ENCODE assay signal across 23 cellular contexts in genomic region chrX:54066841-54067240, GRCh38. TPM values are rescaled to one million over a fixed set of nuclear protein-coding genes. Genes with fewer than 3 reads are reported as not detected.
A peak's percentile ranks its signal among the peaks of the same experiment; 100 is the strongest.
DNase-seq lines count a peak whose midpoint lies in the region; ATAC-seq, FAIRE-seq and TF ChIP-seq lines count a peak whose summit lies in the region.
"Had no signal": no experiment of that assay in that cellular context is flagged by ENCODE, and none has a peak within 500 bp of the region (broad histone marks: within the 10 kb centered on the region; RNA-seq: fewer than 3 reads in every experiment).

No MANE protein-coding gene starts in this region.

- DNase-seq in AG08395 (ENCODE audit: low spot score) (peak; percentile 55), GM19239 (ENCODE audit: insufficient read length, low spot score) (no peak), astrocyte of the hippocampus (ENCODE audit: low read depth, low spot score) (peak; percentile 25), fibroblast of the aortic adventitia (ENCODE audit: low read depth) (peak; percentile 56), medulla oblongata (ENCODE audit: extremely low spot score) (no peak), NCI-H524 (lab: John Stamatoyannopoulos, UW) (no peak)
- DNase-seq in activated CD4-positive, alpha-beta T cell treated with anti-CD3 and anti-CD28 coated beads for 1 hour = no peak
- DNase-seq: activated CD4-positive, alpha-beta T cell treated with anti-CD3 and anti-CD28 coated beads, Interleukin-2, amount 50 U/mL, for 4 hours; activated gamma-delta T cell; amygdala; effector CD8-positive, alpha-beta T cell; GOT3; MM.1S; NCI-H1436 treated with DMSO at 0.1 percent for 48 hours; NCI-H2171 treated with DMSO at 0.1 percent for 48 hours; NCI-H748 treated with DMSO at 0.1 percent for 48 hours; occipital lobe; SHP77 treated with DMSO at 0.1 percent for 48 hours; uterus had no signal

- no peak for ATAC-seq in GM18868 (IDR thresholded peaks at IDR 0.05; ENCODE audit: unreplicated experiment)
- ATAC-seq: sciatic nerve had no signal

- FAIRE-seq in GM19239 (lab: Jason Lieb, UNC) = peak; percentile 80
- FAIRE-seq: keratinocyte had no signal

- H3K4me3 ChIP-seq in fibroblast of the aortic adventitia (ENCODE audit: low read depth, low read length) = no peak overlapping the region
- H3K4me3 ChIP-seq: suprapubic skin, uterus had no signal

- no peak for TF ChIP-seq CTCF in fibroblast of the aortic adventitia (IDR thresholded peaks at IDR 0.05; ENCODE audit: insufficient read depth, low read length)

RNA-seq across cellular contexts. Expression of gene PHF8, which starts 22.6 kb away (rescaled TPM):
- total RNA-seq in fibroblast of the aortic adventitia (ENCODE audit: low replicate concordance) = 13.8 and 17.1 TPM in 2 replicates

Comparison
In these comparisons a context has a peak if more than half of its experiments do, and no peak if none do; other contexts are left out.
1. DNase-seq: peak in AG08395 (single experiment), astrocyte of the hippocampus (single experiment) and fibroblast of the aortic adventitia (single experiment); none in GM19239 (single experiment), medulla oblongata (single experiment), activated CD4-positive, alpha-beta T cell treated with anti-CD3 and anti-CD28 coated beads for 1 hour (single experiment) and NCI-H524 (0 of 2).